In genomic region chr11:72629266-72629665, GRCh38 we compare ENCODE assay signal across 13 cellular contexts. TPM values are rescaled to one million over a fixed set of nuclear protein-coding genes. Genes with fewer than 3 reads are reported as not detected.
DNase-seq lines count a peak whose midpoint lies in the region; ATAC-seq, FAIRE-seq and TF ChIP-seq lines count a peak whose summit lies in the region.
"Had no signal": no experiment of that assay in that cellular context is flagged by ENCODE, and none has a peak within 500 bp of the region (broad histone marks: within the 10 kb centered on the region; RNA-seq: fewer than 3 reads in every experiment).

No MANE protein-coding gene starts in this region.

- intact Hi-C loops in OCI-LY7 (cut with micrococcal nuclease; ENCODE audit: unreplicated experiment) (no loop called here), kidney (cut with DNase I) (no loop called here)

- no peaks in the 10 kb centered on the region for H3K27me3 Mint-ChIP-seq in stimulated activated naive CD8-positive, alpha-beta T cell treated with anti-CD3 and anti-CD28 coated beads, Interleukin-15, amount 100 ng/mL, for 72 hours

- no peak overlapping the region for H3K9ac ChIP-seq in GM23248
- H3K9ac ChIP-seq in kidney (ENCODE audit: low read length in 2 of 2) = no peak overlapping the region
- H3K9ac ChIP-seq: BLaER1 treated with 17β-estradiol and CSF1 and Interleukin-3, amounts not matched to agents 10 nM and 100 nM had no signal

- H3K4me1 ChIP-seq in GM23248 (ENCODE audit: insufficient read depth) (no peaks in the 10 kb centered on the region), OCI-LY7 (ENCODE audit: insufficient read depth, low read length, poor library complexity, severe bottlenecking) (no peaks in the 10 kb centered on the region), kidney (ENCODE audit: control insufficient read depth in 1 of 2, insufficient read depth in 1 of 2, low read depth in 1 of 2, low read length in 2 of 2) (peaks cover 3 to 40% of the 10 kb centered on the region in 2 donors)

- in situ Hi-C loops in GM23248 (cut with MboI) = no loop called here

- H3K27ac Mint-ChIP-seq in stimulated activated effector memory CD8-positive, alpha-beta T cell treated with anti-CD3 and anti-CD28 coated beads, Interleukin-12 subunit alpha, Interleukin-12 subunit beta, amount 100 ng/mL, for 72 hours = peak overlapping the region; percentile 38
- no peak overlapping the region for H3K27ac Mint-ChIP-seq in activated naive CD4-positive, alpha-beta T cell treated with anti-CD3 and anti-CD28 coated beads, Interleukin-2, amount 50 U/mL, for 72 hours
- no peak overlapping the region for H3K27ac Mint-ChIP-seq in stimulated activated naive CD8-positive, alpha-beta T cell treated with anti-CD3 and anti-CD28 coated beads, Interleukin-15, amount 100 ng/mL, for 72 hours
- H3K27ac Mint-ChIP-seq: natural killer cell treated with Interleukin-12 subunit alpha and Interleukin-12 subunit beta and Interleukin-15 and Interleukin-18, amount 100 ng/mL, for 72 hours had no signal

- no peak for TF ChIP-seq CTCF in OCI-LY7 (conservative IDR thresholded peaks at IDR 0.05; ENCODE audit: low read length)
- no peak for TF ChIP-seq CTCF in kidney (IDR thresholded peaks at IDR 0.05; ENCODE audit: borderline replicate concordance, extremely low read depth, insufficient read depth)

- no peak overlapping the region for H3K27ac ChIP-seq in GM23248
- H3K27ac ChIP-seq in OCI-LY7 (ENCODE audit: low read depth, low read length, poor library complexity, severe bottlenecking) = no peak overlapping the region
- no peak overlapping the region for H3K27ac ChIP-seq in kidney (ENCODE audit: low read depth in 2 of 2, low read length in 2 of 2)
- H3K27ac ChIP-seq: BLaER1 treated with 17β-estradiol and CSF1 and Interleukin-3, amounts not matched to agents 10 nM and 100 nM had no signal

- H2AFZ ChIP-seq in GM23248 (no peak overlapping the region), OCI-LY7 (ENCODE audit: low read length) (no peak overlapping the region)

- DNase-seq in GM23248 (peak; percentile 25), anterior cingulate cortex (lab: John Stamatoyannopoulos, UW) (peak in 50 of 58 donors; percentile 16 to 83 (median 59)), hepatic stellate cell (ENCODE audit: low spot score) (peak; percentile 62), OCI-LY7 (ENCODE audit: low spot score) (no peak), kidney (no peak)
- no peak for DNase-seq in stimulated activated effector memory CD8-positive, alpha-beta T cell treated with anti-CD3 and anti-CD28 coated beads, Interleukin-12 subunit alpha, Interleukin-12 subunit beta, amount 100 ng/mL, for 72 hours (ENCODE audit: low spot score in 2 of 2)
- DNase-seq in activated naive CD4-positive, alpha-beta T cell treated with anti-CD3 and anti-CD28 coated beads, Interleukin-2, amount 50 U/mL, for 72 hours (ENCODE audit: low spot score in 2 of 2) = no peak
- no peak for DNase-seq in stimulated activated naive CD8-positive, alpha-beta T cell treated with anti-CD3 and anti-CD28 coated beads, Interleukin-15, amount 100 ng/mL, for 72 hours
- DNase-seq: EL; NCI-H146; stimulated activated CD8-positive, alpha-beta memory T cell treated with anti-CD3 and anti-CD28 coated beads, Interleukin-4, amount 100 ng/mL, for 48 hours had no signal

- H3K4me2 ChIP-seq in GM23248 (ENCODE audit: unreplicated experiment) (no peak overlapping the region), OCI-LY7 (ENCODE audit: low read length) (no peak overlapping the region)
- H3K4me2 ChIP-seq: BLaER1 treated with 17β-estradiol and CSF1 and Interleukin-3, amounts not matched to agents 10 nM and 100 nM had no signal

- FAIRE-seq in kidney (lab: Jason Lieb, UNC) = no peak

- H3K36me3 Mint-ChIP-seq in stimulated activated effector memory CD8-positive, alpha-beta T cell treated with anti-CD3 and anti-CD28 coated beads, Interleukin-12 subunit alpha, Interleukin-12 subunit beta, amount 100 ng/mL, for 72 hours = no peaks in the 10 kb centered on the region
- H3K36me3 Mint-ChIP-seq in activated naive CD4-positive, alpha-beta T cell treated with anti-CD3 and anti-CD28 coated beads, Interleukin-2, amount 50 U/mL, for 72 hours = no peaks in the 10 kb centered on the region
- H3K36me3 Mint-ChIP-seq: natural killer cell treated with Interleukin-12 subunit alpha and Interleukin-12 subunit beta and Interleukin-15 and Interleukin-18, amount 100 ng/mL, for 72 hours had no signal

- no TSS peak for BruUV-seq in OCI-LY7 (replicated peaks; lab: Mats Ljungman, UMichigan)

- POLR2A ChIA-PET in OCI-LY7 (lab: Charles Lee) = no interaction called here

- H3K9me2 ChIP-seq in GM23248 (ENCODE audit: insufficient read depth) = no peaks in the 10 kb centered on the region
- no peaks in the 10 kb centered on the region for H3K9me2 ChIP-seq in OCI-LY7 (ENCODE audit: insufficient read depth, low read length)

- no peaks in the 10 kb centered on the region for H3F3A ChIP-seq in GM23248 (ENCODE audit: insufficient read depth)

- H3K4me3 ChIP-seq in GM23248 = no peak overlapping the region
- H3K4me3 ChIP-seq in OCI-LY7 (ENCODE audit: low read depth, low read length, poor library complexity, severe bottlenecking) = no peak overlapping the region
- H3K4me3 ChIP-seq in kidney (ENCODE audit: low read length in 2 of 2) = no peak overlapping the region
- H3K4me3 ChIP-seq: BLaER1 treated with 17β-estradiol and CSF1 and Interleukin-3, amounts not matched to agents 10 nM and 100 nM had no signal

- 30 to 42% methylated on average over 5 of the region's 5 CpGs for WGBS in GM23248 (ENCODE audit: low coverage in 1 of 2, low lambda C conversion rate in 2 of 2, missing lambda C conversion rate in 2 of 2), 2 experiments

- no peaks in the 10 kb centered on the region for H3K27me3 ChIP-seq in GM23248 (replicated peaks; ENCODE audit: insufficient read depth)
- H3K27me3 ChIP-seq: BLaER1 treated with 17β-estradiol and CSF1 and Interleukin-3, amounts not matched to agents 10 nM and 100 nM had no signal

- H3K9me3 Mint-ChIP-seq in stimulated activated effector memory CD8-positive, alpha-beta T cell treated with anti-CD3 and anti-CD28 coated beads, Interleukin-12 subunit alpha, Interleukin-12 subunit beta, amount 100 ng/mL, for 72 hours = no peaks in the 10 kb centered on the region
- H3K9me3 Mint-ChIP-seq in activated naive CD4-positive, alpha-beta T cell treated with anti-CD3 and anti-CD28 coated beads, Interleukin-2, amount 50 U/mL, for 72 hours = no peaks in the 10 kb centered on the region
- H3K9me3 Mint-ChIP-seq in stimulated activated naive CD8-positive, alpha-beta T cell treated with anti-CD3 and anti-CD28 coated beads, Interleukin-15, amount 100 ng/mL, for 72 hours = no peaks in the 10 kb centered on the region
- H3K9me3 Mint-ChIP-seq: natural killer cell treated with Interleukin-12 subunit alpha and Interleukin-12 subunit beta and Interleukin-15 and Interleukin-18, amount 100 ng/mL, for 72 hours had no signal

- H3K4me3 Mint-ChIP-seq in stimulated activated effector memory CD8-positive, alpha-beta T cell treated with anti-CD3 and anti-CD28 coated beads, Interleukin-12 subunit alpha, Interleukin-12 subunit beta, amount 100 ng/mL, for 72 hours = no peak overlapping the region
- no peak overlapping the region for H3K4me3 Mint-ChIP-seq in stimulated activated naive CD8-positive, alpha-beta T cell treated with anti-CD3 and anti-CD28 coated beads, Interleukin-15, amount 100 ng/mL, for 72 hours
- H3K4me3 Mint-ChIP-seq: natural killer cell treated with Interleukin-12 subunit alpha and Interleukin-12 subunit beta and Interleukin-15 and Interleukin-18, amount 100 ng/mL, for 72 hours had no signal

- H4K20me1 ChIP-seq in GM23248 (ENCODE audit: insufficient read depth) = no peaks in the 10 kb centered on the region
- H4K20me1 ChIP-seq in OCI-LY7 (ENCODE audit: insufficient read depth, low read length) = no peaks in the 10 kb centered on the region
- H4K20me1 ChIP-seq: BLaER1 treated with 17β-estradiol and CSF1 and Interleukin-3, amounts not matched to agents 10 nM and 100 nM had no signal

- no peak for ATAC-seq in stimulated activated effector memory CD8-positive, alpha-beta T cell treated with anti-CD3 and anti-CD28 coated beads, Interleukin-12 subunit alpha, Interleukin-12 subunit beta, amount 100 ng/mL, for 72 hours
- no peak for ATAC-seq in activated naive CD4-positive, alpha-beta T cell treated with anti-CD3 and anti-CD28 coated beads, Interleukin-2, amount 50 U/mL, for 72 hours
- no peak for ATAC-seq in stimulated activated naive CD8-positive, alpha-beta T cell treated with anti-CD3 and anti-CD28 coated beads, Interleukin-15, amount 100 ng/mL, for 72 hours
- ATAC-seq: natural killer cell treated with Interleukin-12 subunit alpha and Interleukin-12 subunit beta and Interleukin-15 and Interleukin-18, amount 100 ng/mL, for 72 hours had no signal

- H3K36me3 ChIP-seq in GM23248 (ENCODE audit: low read depth) = no peaks in the 10 kb centered on the region
- no peaks in the 10 kb centered on the region for H3K36me3 ChIP-seq in OCI-LY7 (ENCODE audit: insufficient read depth, low read length)
- H3K36me3 ChIP-seq in kidney (ENCODE audit: control insufficient read depth in 1 of 2, insufficient read depth in 2 of 2, low read length in 2 of 2) = no peaks in the 10 kb centered on the region
- H3K36me3 ChIP-seq: BLaER1 treated with 17β-estradiol and CSF1 and Interleukin-3, amounts not matched to agents 10 nM and 100 nM had no signal

- peaks cover 9% of the 10 kb centered on the region for H3K4me1 Mint-ChIP-seq in stimulated activated effector memory CD8-positive, alpha-beta T cell treated with anti-CD3 and anti-CD28 coated beads, Interleukin-12 subunit alpha, Interleukin-12 subunit beta, amount 100 ng/mL, for 72 hours
- no peaks in the 10 kb centered on the region for H3K4me1 Mint-ChIP-seq in stimulated activated naive CD8-positive, alpha-beta T cell treated with anti-CD3 and anti-CD28 coated beads, Interleukin-15, amount 100 ng/mL, for 72 hours

- CTCF ChIA-PET in OCI-LY7 (lab: Charles Lee; ENCODE audit: unreplicated experiment) = no interaction called here

- H3K79me2 ChIP-seq in GM23248 (ENCODE audit: insufficient read depth) (no peaks in the 10 kb centered on the region), OCI-LY7 (ENCODE audit: insufficient read depth, low read depth, low read length) (no peaks in the 10 kb centered on the region)

- H3K9me3 ChIP-seq in GM23248 (ENCODE audit: low read depth) (no peaks in the 10 kb centered on the region), OCI-LY7 (ENCODE audit: low read length) (no peaks in the 10 kb centered on the region), kidney (ENCODE audit: control insufficient read depth in 1 of 2, low read length in 2 of 2) (no peaks in the 10 kb centered on the region)
- H3K9me3 ChIP-seq: BLaER1 treated with 17β-estradiol and CSF1 and Interleukin-3, amounts not matched to agents 10 nM and 100 nM had no signal

RNA-seq across cellular contexts. Expression of gene PDE2A, which starts 45.0 kb away (rescaled TPM):
- 0.25 and 2.3 TPM in 2 replicates for total RNA-seq in GM23248 (2014; rRNA removed; shearing (Covaris generic))
- polyA plus RNA-seq in GM23248 (2016; fragmentation: Nextera tagmentation; extraction: Ambion mirVana) = 0.29 and 1.0 TPM in 2 replicates
- total RNA-seq in OCI-LY7 (2014; rRNA removed; shearing (Covaris generic)) = not detected in 2 replicates
- total RNA-seq in OCI-LY7 (2022) = 0.68 TPM in 1 of 2 replicates, not detected in the other
- under 1 TPM; 0.68 to 0.97 TPM for total RNA-seq in activated naive CD4-positive, alpha-beta T cell treated with anti-CD3 and anti-CD28 coated beads, Interleukin-2, amount 50 U/mL, for 72 hours
- 42.0 TPM for total RNA-seq in kidney
- polyA plus RNA-seq in kidney (ENCODE audit: insufficient read depth, low read depth, low replicate concordance) = 12.6 TPM

Comparison
In these comparisons a context has a peak if more than half of its experiments do, and no peak if none do; other contexts are left out.
1. DNase-seq: peak in GM23248 (single experiment), anterior cingulate cortex (50 of 58) and hepatic stellate cell (single experiment); none in stimulated activated effector memory CD8-positive, alpha-beta T cell treated with anti-CD3 and anti-CD28 coated beads, Interleukin-12 subunit alpha, Interleukin-12 subunit beta, amount 100 ng/mL, for 72 hours (0 of 2), OCI-LY7 (single experiment), activated naive CD4-positive, alpha-beta T cell treated with anti-CD3 and anti-CD28 coated beads, Interleukin-2, amount 50 U/mL, for 72 hours (0 of 2), stimulated activated naive CD8-positive, alpha-beta T cell treated with anti-CD3 and anti-CD28 coated beads, Interleukin-15, amount 100 ng/mL, for 72 hours (0 of 2) and kidney (single experiment).
2. RNA of gene PDE2A, which starts 45.0 kb away (total RNA-seq): 42.0 TPM in kidney (single experiment); 0.25 to 2.3 TPM in GM23248, 0.68 to 0.97 TPM in activated naive CD4-positive, alpha-beta T cell treated with anti-CD3 and anti-CD28 coated beads, Interleukin-2, amount 50 U/mL, for 72 hours and 0.68 TPM in OCI-LY7; every median in the first group is over 10 times any median in the second.